In genomic region chr7:2688409-2689342, GRCh38 we compare ENCODE assay signal across 8 cellular contexts. TPM values are rescaled to one million over a fixed set of nuclear protein-coding genes. Genes with fewer than 3 reads are reported as not detected.
DNase-seq lines count a peak whose midpoint lies in the region; ATAC-seq, FAIRE-seq and TF ChIP-seq lines count a peak whose summit lies in the region.

No MANE protein-coding gene starts in this region.

- no peaks in the 10 kb centered on the region for H3K9me3 Mint-ChIP-seq in activated CD8-positive, alpha-beta T cell treated with anti-CD3 and anti-CD28 coated beads, Interleukin-2, amount 10 ng/mL, durations not matched to agents 7 days and 5 days (ENCODE audit: insufficient read depth)

- H3K4me2 ChIP-seq in HepG2 (ENCODE audit: low read depth, low read length), result no peak overlapping the region

- TF ChIP-seq EP300 in HepG2 (IDR thresholded peaks at IDR 0.05; ENCODE audit: low read depth in 2 of 2, low read length in 2 of 2) (no peak), HepG2 (CRISPR knock-in tag; IDR thresholded peaks at IDR 0.05; ENCODE audit: borderline replicate concordance) (no peak)

- no peaks in the 10 kb centered on the region for H3K79me2 ChIP-seq in HepG2 (ENCODE audit: insufficient read depth, low read length)

- no peak overlapping the region for H2AFZ ChIP-seq in HepG2 (ENCODE audit: low read length)

- no peak overlapping the region for H3K27ac ChIP-seq in cardiac muscle cell
- no peak overlapping the region for H3K27ac ChIP-seq in HepG2 (ENCODE audit: extremely low read length, insufficient read depth, low read length)

- no peaks in the 10 kb centered on the region for H3K4me1 ChIP-seq in cardiac muscle cell (ENCODE audit: low read depth)
- H3K4me1 ChIP-seq in HepG2 (ENCODE audit: insufficient read depth, low read length), result peaks cover 37% of the 10 kb centered on the region

- intact Hi-C loops in Right ventricle myocardium superior (cut with DNase I), result loop anchor here (10.0 kb wide), 1 partner anchor 234 kb away; no protein-coding TSS in a partner anchor
- intact Hi-C loops in HepG2 (cut with micrococcal nuclease; ENCODE audit: unreplicated experiment), result no loop called here

- CTCF ChIA-PET in activated CD8-positive, alpha-beta T cell treated with anti-CD3 and anti-CD28 coated beads, Interleukin-2, amount 10 ng/mL, durations not matched to agents 7 days and 5 days (lab: Charles Lee), result interaction anchor here (0.8 to 2.2 kb wide), 3 partner anchors 7 to 131 kb away, joined by 4 to 19 read pairs (median 7); no protein-coding TSS in a partner anchor
- CTCF ChIA-PET in HepG2 (lab: Yijun Ruan, JAX; ENCODE audit: low intra/inter-chr PET ratio, low total read pairs), result no interaction called here

- peak overlapping the region; percentile 30 for H3K4me3 Mint-ChIP-seq in activated CD8-positive, alpha-beta T cell treated with anti-CD3 and anti-CD28 coated beads, Interleukin-2, amount 10 ng/mL, durations not matched to agents 7 days and 5 days

- WGBS in HepG2 (ENCODE audit: low lambda C conversion rate), result 5% methylated on average over 11 of the region's 62 CpGs

- H3K9ac ChIP-seq in HepG2 (ENCODE audit: insufficient read depth, low read depth, low read length), result no peak overlapping the region

- ATAC-seq in Right ventricle myocardium superior (ENCODE audit: poor library complexity) (no peak), HG02943 (IDR thresholded peaks at IDR 0.05; ENCODE audit: low read depth, unreplicated experiment) (peak; percentile 70), HepG2 (peak; percentile 9; the same call in 2 of the 3 replicates)
- peak; percentile 38 for ATAC-seq in activated CD8-positive, alpha-beta T cell treated with anti-CD3 and anti-CD28 coated beads, Interleukin-2, amount 10 ng/mL, durations not matched to agents 7 days and 5 days

- no peaks in the 10 kb centered on the region for H3K36me3 Mint-ChIP-seq in activated CD8-positive, alpha-beta T cell treated with anti-CD3 and anti-CD28 coated beads, Interleukin-2, amount 10 ng/mL, durations not matched to agents 7 days and 5 days (ENCODE audit: low read depth)

- FAIRE-seq in HepG2 (lab: Jason Lieb, UNC), result no peak

- no peak overlapping the region for H3K27ac Mint-ChIP-seq in activated CD8-positive, alpha-beta T cell treated with anti-CD3 and anti-CD28 coated beads, Interleukin-2, amount 10 ng/mL, durations not matched to agents 7 days and 5 days

- no peak for TF ChIP-seq CTCF in cardiac muscle cell (IDR thresholded peaks at IDR 0.05; ENCODE audit: low read depth, low read length)
- no peak for TF ChIP-seq CTCF in HepG2 (CRISPR knock-in tag; IDR thresholded peaks at IDR 0.05)

- no peak for TF ChIP-seq RAD21 in HepG2 (CRISPR knock-in tag; IDR thresholded peaks at IDR 0.05)

- H3K4me3 ChIP-seq in cardiac muscle cell (peak overlapping the region; percentile 20), HepG2 (replicated peaks in 1 of 3; ENCODE audit: insufficient read depth in 1 of 3, low read depth in 2 of 3, low read length in 3 of 3) (no peak overlapping the region)

- DNase-seq in cardiac muscle cell (ENCODE audit: low read depth in 1 of 2, low spot score in 1 of 2) (peak in 1 of 2 donors; percentile 28), Right ventricle myocardium superior (no peak), HepG2 (ENCODE audit: low spot score) (no peak), NCI-H510A treated with DMSO at 0.1 percent for 48 hours (lab: John Stamatoyannopoulos, UW) (no peak), DMS79 treated with DMSO at 0.1 percent for 48 hours (lab: John Stamatoyannopoulos, UW) (no peak), NCI-H446 treated with DMSO at 0.1 percent for 48 hours (lab: John Stamatoyannopoulos, UW) (no peak)
- peak; percentile 30 for DNase-seq in activated CD8-positive, alpha-beta T cell treated with anti-CD3 and anti-CD28 coated beads, Interleukin-2, amount 10 ng/mL, durations not matched to agents 7 days and 5 days

- H4K20me1 ChIP-seq in HepG2 (ENCODE audit: insufficient read depth, low read length), result no peaks in the 10 kb centered on the region

- no peaks in the 10 kb centered on the region for H3K9me3 ChIP-seq in cardiac muscle cell (ENCODE audit: low read depth)
- H3K9me3 ChIP-seq in HepG2 (ENCODE audit: low read length), result no peaks in the 10 kb centered on the region

- no peak for TF ChIP-seq POLR2A in HepG2 (IDR thresholded peaks at IDR 0.05; ENCODE audit: insufficient read depth in 1 of 2, low read depth in 2 of 2, low read length in 2 of 2)

- H3K4me1 Mint-ChIP-seq in activated CD8-positive, alpha-beta T cell treated with anti-CD3 and anti-CD28 coated beads, Interleukin-2, amount 10 ng/mL, durations not matched to agents 7 days and 5 days (ENCODE audit: low read depth), result peaks cover 22% of the 10 kb centered on the region

- in situ Hi-C loops in HepG2 (cut with HindIII; ENCODE audit: extremely low pct_ligation_motif_present, low pct_unique_long_range_greater_than_20kb), result no loop called here

- POLR2A ChIA-PET in activated CD8-positive, alpha-beta T cell treated with anti-CD3 and anti-CD28 coated beads, Interleukin-2, amount 10 ng/mL, durations not matched to agents 7 days and 5 days (lab: Charles Lee), result interaction anchor here (2.1 kb wide), 1 partner anchor 10 kb away, joined by 8 read pairs; no protein-coding TSS in a partner anchor
- POLR2A ChIA-PET in HepG2 (lab: Yijun Ruan, JAX), result no interaction called here

- no TSS peak for BruUV-seq in HepG2 (replicated peaks; lab: Mats Ljungman, UMichigan)

- H3K27me3 ChIP-seq in cardiac muscle cell (peaks cover 52% of the 10 kb centered on the region), HepG2 (ENCODE audit: control insufficient read depth in 1 of 2, insufficient read depth in 2 of 2, low read length in 2 of 2) (peaks cover 23 to 68% of the 10 kb centered on the region in 2 experiments)

- H3K36me3 ChIP-seq in cardiac muscle cell (no peaks in the 10 kb centered on the region), HepG2 (replicated peaks in 1 of 2; ENCODE audit: control insufficient read depth in 1 of 2, insufficient read depth in 2 of 2, low read length in 2 of 2) (no peaks in the 10 kb centered on the region)

- H3K27me3 Mint-ChIP-seq in activated CD8-positive, alpha-beta T cell treated with anti-CD3 and anti-CD28 coated beads, Interleukin-2, amount 10 ng/mL, durations not matched to agents 7 days and 5 days (ENCODE audit: low read depth), result peaks cover 44% of the 10 kb centered on the region

RNA-seq across cellular contexts. Expression of gene AMZ1, which starts 0.7 kb away (rescaled TPM):
- total RNA-seq in cardiac muscle cell, result 0.80 and 1.1 TPM in 2 replicates
- polyA plus RNA-seq in cardiac muscle cell, result 1.6 and 1.7 TPM in 2 replicates
- total RNA-seq in Right ventricle myocardium superior, result 0.08 TPM
- total RNA-seq in activated CD8-positive, alpha-beta T cell treated with anti-CD3 and anti-CD28 coated beads, Interleukin-2, amount 10 ng/mL, durations not matched to agents 7 days and 5 days, result not detected
- total RNA-seq in HepG2 (2016; rRNA removed; fragmentation: Illumina TruSeq; extraction: Trizol), result not detected in 2 replicates
- not detected in 2 replicates for total RNA-seq in HepG2 (2016; cell fraction: cytosol; rRNA removed; fragmentation: Illumina TruSeq; extraction: Trizol; ENCODE audit: low read depth)
- not detected in 2 replicates for total RNA-seq in HepG2 (2016; cell fraction: insoluble cytoplasmic fraction; rRNA removed; fragmentation: Illumina TruSeq; extraction: Trizol)
- total RNA-seq in HepG2 (2016; cell fraction: membrane; rRNA removed; fragmentation: Illumina TruSeq; extraction: Trizol), result not detected in 2 replicates
- not detected in 2 replicates for total RNA-seq in HepG2 (2016; cell fraction: nucleus; rRNA removed; fragmentation: Illumina TruSeq; extraction: Trizol)
- 0.03 TPM in 1 of 2 replicates, not detected in the other for polyA plus RNA-seq in HepG2 (2011; rRNA removed)
- 0.01 and 0.04 TPM in 2 replicates for polyA plus RNA-seq in HepG2 (2011; cell fraction: cytosol; rRNA removed)
- polyA plus RNA-seq in HepG2 (2011; cell fraction: nucleus; rRNA removed), result 0.18 and 0.26 TPM in 2 replicates
- 0.05 and 0.07 TPM in 2 replicates for polyA plus RNA-seq in HepG2 (2012)
- polyA plus RNA-seq in HepG2 (2016; cell fraction: cytosol; fragmentation: Illumina TruSeq; extraction: Trizol; ENCODE audit: low read depth), result not detected in 2 replicates
- not detected in 2 replicates for polyA plus RNA-seq in HepG2 (2016; cell fraction: insoluble cytoplasmic fraction; fragmentation: Illumina TruSeq; extraction: Trizol; ENCODE audit: low read depth)
- polyA plus RNA-seq in HepG2 (2016; cell fraction: membrane; fragmentation: Illumina TruSeq; extraction: Trizol; ENCODE audit: low read depth), result not detected in 2 replicates
- polyA plus RNA-seq in HepG2 (2016; cell fraction: nucleus; fragmentation: Illumina TruSeq; extraction: Trizol; ENCODE audit: insufficient read depth, low read depth), result not detected in 2 replicates
- polyA minus RNA-seq in HepG2 (2011; rRNA and poly(A)+ RNA removed; ENCODE audit: low replicate concordance), result 0.30 and 0.84 TPM in 2 replicates
- polyA minus RNA-seq in HepG2 (2011; cell fraction: cytosol; rRNA and poly(A)+ RNA removed), result not detected in 2 replicates
- polyA minus RNA-seq in HepG2 (2011; cell fraction: nucleus; rRNA and poly(A)+ RNA removed), result 0.13 TPM in 1 of 2 replicates, not detected in the other

RNA-seq across cellular contexts. Expression of gene TTYH3, which starts 56.9 kb away (rescaled TPM):
- total RNA-seq in cardiac muscle cell, result 61.0 and 64.6 TPM in 2 replicates
- 71.4 and 86.6 TPM in 2 replicates for polyA plus RNA-seq in cardiac muscle cell
- 12.6 TPM for total RNA-seq in Right ventricle myocardium superior
- total RNA-seq in activated CD8-positive, alpha-beta T cell treated with anti-CD3 and anti-CD28 coated beads, Interleukin-2, amount 10 ng/mL, durations not matched to agents 7 days and 5 days, result 10 to 100 TPM; 37.0 to 37.7 TPM
- total RNA-seq in HepG2 (2016; rRNA removed; fragmentation: Illumina TruSeq; extraction: Trizol), result 21.5 and 26.3 TPM in 2 replicates
- total RNA-seq in HepG2 (2016; cell fraction: cytosol; rRNA removed; fragmentation: Illumina TruSeq; extraction: Trizol; ENCODE audit: low read depth), result 11.5 and 11.7 TPM in 2 replicates
- 19.4 and 28.8 TPM in 2 replicates for total RNA-seq in HepG2 (2016; cell fraction: insoluble cytoplasmic fraction; rRNA removed; fragmentation: Illumina TruSeq; extraction: Trizol)
- total RNA-seq in HepG2 (2016; cell fraction: membrane; rRNA removed; fragmentation: Illumina TruSeq; extraction: Trizol), result 34.4 and 35.6 TPM in 2 replicates
- total RNA-seq in HepG2 (2016; cell fraction: nucleus; rRNA removed; fragmentation: Illumina TruSeq; extraction: Trizol), result 37.1 and 45.0 TPM in 2 replicates
- polyA plus RNA-seq in HepG2 (2011; rRNA removed), result 50.0 and 80.3 TPM in 2 replicates
- 48.3 and 72.3 TPM in 2 replicates for polyA plus RNA-seq in HepG2 (2011; cell fraction: cytosol; rRNA removed)
- polyA plus RNA-seq in HepG2 (2011; cell fraction: nucleus; rRNA removed), result 227 and 315 TPM in 2 replicates
- 90.1 and 104 TPM in 2 replicates for polyA plus RNA-seq in HepG2 (2012)
- 11.1 and 11.5 TPM in 2 replicates for polyA plus RNA-seq in HepG2 (2016; cell fraction: cytosol; fragmentation: Illumina TruSeq; extraction: Trizol; ENCODE audit: low read depth)
- 52.7 and 63.6 TPM in 2 replicates for polyA plus RNA-seq in HepG2 (2016; cell fraction: insoluble cytoplasmic fraction; fragmentation: Illumina TruSeq; extraction: Trizol; ENCODE audit: low read depth)
- 49.3 and 52.2 TPM in 2 replicates for polyA plus RNA-seq in HepG2 (2016; cell fraction: membrane; fragmentation: Illumina TruSeq; extraction: Trizol; ENCODE audit: low read depth)
- polyA plus RNA-seq in HepG2 (2016; cell fraction: nucleus; fragmentation: Illumina TruSeq; extraction: Trizol; ENCODE audit: insufficient read depth, low read depth), result 138 and 141 TPM in 2 replicates
- 4.5 and 192 TPM in 2 replicates for polyA minus RNA-seq in HepG2 (2011; rRNA and poly(A)+ RNA removed; ENCODE audit: low replicate concordance)
- 91.4 and 94.8 TPM in 2 replicates for polyA minus RNA-seq in HepG2 (2011; cell fraction: cytosol; rRNA and poly(A)+ RNA removed)
- polyA minus RNA-seq in HepG2 (2011; cell fraction: nucleus; rRNA and poly(A)+ RNA removed), result 41.0 and 47.5 TPM in 2 replicates
